ENCODE assay signal across 22 cellular contexts in the genomic region with DNA sequence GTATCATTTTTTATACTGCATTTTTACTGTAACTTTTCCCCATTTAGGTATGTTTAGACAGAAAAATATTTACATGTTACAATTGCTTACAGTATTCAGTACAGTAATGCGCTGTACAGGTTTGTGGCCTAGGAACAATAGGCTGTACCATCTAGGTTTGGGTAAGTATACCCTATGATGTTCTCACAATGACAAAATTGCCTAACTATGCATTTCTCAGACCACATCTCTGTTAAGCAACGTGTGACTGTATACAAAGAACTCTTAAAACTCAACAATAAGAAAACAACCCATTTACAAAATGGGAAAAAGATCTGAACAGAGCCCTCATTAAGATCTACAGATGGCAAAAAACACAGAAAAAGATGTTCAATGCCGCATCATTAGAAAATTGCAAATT. TPM values are rescaled to one million over a fixed set of nuclear protein-coding genes. Genes with fewer than 3 reads are reported as not detected.
A peak's percentile ranks its signal among the peaks of the same experiment; 100 is the strongest.
DNase-seq lines count a peak whose midpoint lies in the region; ATAC-seq and TF ChIP-seq lines count a peak whose summit lies in the region.
"Had no signal": no experiment of that assay in that cellular context is flagged by ENCODE, and none has a peak within 500 bp of the region (broad histone marks: within the 10 kb centered on the region; RNA-seq: fewer than 3 reads in every experiment).

No MANE protein-coding gene starts in this region.

- no peak overlapping the region for H2BK12ac ChIP-seq in mesenchymal stem cell (ENCODE audit: low read length in 2 of 2)

- CTCF ChIA-PET in CD8-positive, alpha-beta T cell (lab: Charles Lee) = no interaction called here

- no peak overlapping the region for H2BK5ac ChIP-seq in mesenchymal stem cell (ENCODE audit: low read depth, low read length, poor library complexity, severe bottlenecking)

- H3K18ac ChIP-seq in mesenchymal stem cell (ENCODE audit: low read depth in 1 of 2, low read length in 2 of 2) = no peak overlapping the region

- no peak overlapping the region for H3K4me3 Mint-ChIP-seq in CD8-positive, alpha-beta T cell

- H3K27ac ChIP-seq in CD8-positive, alpha-beta T cell (ENCODE audit: low read depth, low read length) = no peak overlapping the region
- H3K27ac ChIP-seq in epithelial cell of prostate (peak overlapping the region; percentile 21), mesenchymal stem cell (ENCODE audit: low read length, poor library complexity, severe bottlenecking) (no peak overlapping the region), upper lobe of right lung (no peak overlapping the region)
- H3K27ac ChIP-seq: BLaER1 treated with 17β-estradiol and CSF1 and Interleukin-3, amounts not matched to agents 10 nM and 100 nM; HL-60; SJSA1 had no signal

- H3K79me1 ChIP-seq in mesenchymal stem cell (replicated peaks; ENCODE audit: low read length, poor library complexity, severe bottlenecking) = peaks cover 20% of the 10 kb centered on the region

- H3K4ac ChIP-seq in mesenchymal stem cell (ENCODE audit: low read depth in 1 of 2, low read length in 2 of 2) = no peak overlapping the region

- no peaks in the 10 kb centered on the region for H3K4me1 ChIP-seq in CD8-positive, alpha-beta T cell (ENCODE audit: insufficient read depth, low read length)
- H3K4me1 ChIP-seq in mesenchymal stem cell (ENCODE audit: control insufficient read depth, insufficient read depth, low read depth, low read length) (no peaks in the 10 kb centered on the region), upper lobe of right lung (no peaks in the 10 kb centered on the region)
- H3K4me1 ChIP-seq: BLaER1 treated with 17β-estradiol and CSF1 and Interleukin-3, amounts not matched to agents 10 nM and 100 nM; Caco-2; SJSA1 had no signal

- H2AK5ac ChIP-seq in mesenchymal stem cell (ENCODE audit: low read length, severe bottlenecking) = no peak overlapping the region

- no peak overlapping the region for H4K91ac ChIP-seq in mesenchymal stem cell (ENCODE audit: low read length)

- no peak overlapping the region for H2BK120ac ChIP-seq in mesenchymal stem cell (ENCODE audit: low read depth, low read length)

- no peak for DNase-seq in CD8-positive, alpha-beta T cell
- DNase-seq in amniotic epithelial cell (ENCODE audit: low read depth) (peak; percentile 43), epithelial cell of prostate (ENCODE audit: low read depth, low spot score) (no peak), mesenchymal stem cell (peak; percentile 6), upper lobe of right lung (no peak), NCI-H2227 (lab: John Stamatoyannopoulos, UW; ENCODE audit: unreplicated experiment) (no peak), NCI-H1092 treated with DMSO at 0.1 percent for 48 hours (lab: John Stamatoyannopoulos, UW) (no peak)
- DNase-seq: AML-193; Caco-2; CD4-positive, alpha-beta memory T cell; DMS79; H7; MV-4-11; NCI-H1105 treated with DMSO at 0.1 percent for 48 hours; NCI-H2029; NCI-H2227 treated with DMSO at 0.1 percent for 48 hours; NCI-H69; Right ventricle myocardium superior; RPMI8226 had no signal

- H3K9me3 ChIP-seq in CD8-positive, alpha-beta T cell (ENCODE audit: low read length) = no peaks in the 10 kb centered on the region
- H3K9me3 ChIP-seq in mesenchymal stem cell (ENCODE audit: control insufficient read depth, low read length) = no peaks in the 10 kb centered on the region
- H3K9me3 ChIP-seq in upper lobe of right lung = no peaks in the 10 kb centered on the region

- H3K9me3 Mint-ChIP-seq in CD8-positive, alpha-beta T cell = peaks cover 8% of the 10 kb centered on the region

- no peaks in the 10 kb centered on the region for H3K27me3 Mint-ChIP-seq in CD8-positive, alpha-beta T cell (ENCODE audit: low read depth)
- H3K27me3 Mint-ChIP-seq: CD4-positive, alpha-beta memory T cell had no signal

- TF ChIP-seq CTCF in CD8-positive, alpha-beta T cell (IDR thresholded peaks at IDR 0.05) = no peak
- no peak for TF ChIP-seq CTCF in upper lobe of right lung (IDR thresholded peaks at IDR 0.05)

- H2BK15ac ChIP-seq in mesenchymal stem cell (ENCODE audit: low read depth, poor library complexity, severe bottlenecking) = no peak overlapping the region

- no peaks in the 10 kb centered on the region for H3K36me3 ChIP-seq in CD8-positive, alpha-beta T cell (ENCODE audit: insufficient read depth, low read length)
- no peaks in the 10 kb centered on the region for H3K36me3 ChIP-seq in mesenchymal stem cell (ENCODE audit: control insufficient read depth in 1 of 2, insufficient read depth in 2 of 2, low read depth in 1 of 2, low read length in 2 of 2)
- H3K36me3 ChIP-seq in upper lobe of right lung = no peaks in the 10 kb centered on the region
- H3K36me3 ChIP-seq: SJSA1 had no signal

- H3K9ac ChIP-seq in mesenchymal stem cell (ENCODE audit: low read length) = no peak overlapping the region
- H3K9ac ChIP-seq: BLaER1 treated with 17β-estradiol and CSF1 and Interleukin-3, amounts not matched to agents 10 nM and 100 nM had no signal

- H3K23ac ChIP-seq in mesenchymal stem cell (ENCODE audit: low read length in 2 of 2) = no peak overlapping the region

- H3K4me2 ChIP-seq in mesenchymal stem cell (ENCODE audit: low read length, poor library complexity, severe bottlenecking) = no peak overlapping the region
- H3K4me2 ChIP-seq: BLaER1 treated with 17β-estradiol and CSF1 and Interleukin-3, amounts not matched to agents 10 nM and 100 nM had no signal

- 95% methylated on average over 3 of the region's 3 CpGs for WGBS in mesenchymal stem cell

- peak overlapping the region; percentile 45 for H3K27ac Mint-ChIP-seq in CD8-positive, alpha-beta T cell

- no peak overlapping the region for H2AFZ ChIP-seq in mesenchymal stem cell (ENCODE audit: low read depth, low read length)

- H3K4me1 Mint-ChIP-seq in CD8-positive, alpha-beta T cell (ENCODE audit: low read depth) = peaks cover 18% of the 10 kb centered on the region

- H3K4me3 ChIP-seq in CD8-positive, alpha-beta T cell (ENCODE audit: low read depth, low read length) = no peak overlapping the region
- H3K4me3 ChIP-seq in mesenchymal stem cell (ENCODE audit: insufficient read depth in 1 of 2, low read depth in 1 of 2, low read length in 2 of 2) (no peak overlapping the region), upper lobe of right lung (no peak overlapping the region)
- H3K4me3 ChIP-seq: BLaER1 treated with 17β-estradiol and CSF1 and Interleukin-3, amounts not matched to agents 10 nM and 100 nM; SJSA1 had no signal

- H4K8ac ChIP-seq in mesenchymal stem cell (ENCODE audit: low read length) = no peak overlapping the region

- intact Hi-C loops in CD8-positive, alpha-beta T cell (cut with DNase I, micrococcal nuclease) = no loop called here
- intact Hi-C loops in upper lobe of right lung (cut with DNase I) = no loop called here

- no peak overlapping the region for H3K14ac ChIP-seq in mesenchymal stem cell (ENCODE audit: low read length in 2 of 2)

- H3K27me3 ChIP-seq in CD8-positive, alpha-beta T cell (ENCODE audit: insufficient read depth, low read length) = no peaks in the 10 kb centered on the region
- H3K27me3 ChIP-seq in mesenchymal stem cell (ENCODE audit: control insufficient read depth in 1 of 2, insufficient read depth in 1 of 2, low read length in 2 of 2) (no peaks in the 10 kb centered on the region), upper lobe of right lung (no peaks in the 10 kb centered on the region)
- H3K27me3 ChIP-seq: BLaER1 treated with 17β-estradiol and CSF1 and Interleukin-3, amounts not matched to agents 10 nM and 100 nM; SJSA1 had no signal

- H3K36me3 Mint-ChIP-seq in CD8-positive, alpha-beta T cell = peaks cover 22% of the 10 kb centered on the region

- ATAC-seq in CD8-positive, alpha-beta T cell = no peak
- ATAC-seq in upper lobe of right lung = no peak

- POLR2A ChIA-PET in CD8-positive, alpha-beta T cell (lab: Charles Lee) = no interaction called here

RNA-seq across cellular contexts. Expression of a gene that starts 29.4 kb away (rescaled TPM):
- total RNA-seq in CD8-positive, alpha-beta T cell = 1 to 10 TPM; 8.3 to 9.1 TPM
- 9.3 TPM for polyA plus RNA-seq in mesenchymal stem cell (2013, experiment 1 of 2)
- polyA plus RNA-seq in mesenchymal stem cell (2013, experiment 2 of 2) = 9.8 TPM
- 13.1 TPM for total RNA-seq in upper lobe of right lung

RNA-seq across cellular contexts. Expression of a gene that starts 29.5 kb away (rescaled TPM):
- total RNA-seq in CD8-positive, alpha-beta T cell = 100 to 1,000 TPM; 159 to 160 TPM
- 29.3 TPM for polyA plus RNA-seq in mesenchymal stem cell (2013, experiment 1 of 2)
- polyA plus RNA-seq in mesenchymal stem cell (2013, experiment 2 of 2) = 31.4 TPM
- 30.9 TPM for total RNA-seq in upper lobe of right lung

Comparison
In these comparisons a context has a peak if more than half of its experiments do, and no peak if none do; other contexts are left out.
1. DNase-seq: peak in amniotic epithelial cell (single experiment) and mesenchymal stem cell (single experiment); none in CD8-positive, alpha-beta T cell (0 of 7), epithelial cell of prostate (single experiment), upper lobe of right lung (single experiment), NCI-H2227 (single experiment) and NCI-H1092 treated with DMSO at 0.1 percent for 48 hours (single experiment).